Comparison of ENCODE assay signal across 13 cellular contexts in genomic region chr3:30743641-30744317, GRCh38.
"Had no signal": no experiment of that assay in that cellular context is flagged by ENCODE, and none has a peak within 500 bp of the region (broad histone marks: within the 10 kb centered on the region; RNA-seq: fewer than 3 reads in every experiment).

No MANE protein-coding gene starts in this region.

- H3K27ac Mint-ChIP-seq: activated CD4-positive, alpha-beta memory T cell treated with anti-CD3 and anti-CD28 coated beads, Interleukin-2, amount 10 ng/mL, durations not matched to agents 7 days and 5 days; natural killer cell; stimulated activated memory B cell treated with anti-CD40 and anti-IgM and Interleukin-4, amounts not matched to agents 10 μg/mL and 1 μg/mL and 100 μg/mL, for 72 hours; T-helper 17 cell had no signal

- H3K27ac ChIP-seq: heart left ventricle, suprapubic skin, upper lobe of right lung had no signal

- H3K36me3 ChIP-seq: heart left ventricle, suprapubic skin, upper lobe of right lung had no signal

- H3K9me3 ChIP-seq: heart left ventricle, suprapubic skin, upper lobe of right lung had no signal

- H3K4me1 Mint-ChIP-seq: stimulated activated memory B cell treated with anti-CD40 and anti-IgM and Interleukin-4, amounts not matched to agents 10 μg/mL and 1 μg/mL and 100 μg/mL, for 72 hours had no signal

- H3K27me3 Mint-ChIP-seq: stimulated activated memory B cell treated with anti-CD40 and anti-IgM and Interleukin-4, amounts not matched to agents 10 μg/mL and 1 μg/mL and 100 μg/mL, for 72 hours had no signal

- H3K9me3 Mint-ChIP-seq: activated CD4-positive, alpha-beta memory T cell treated with anti-CD3 and anti-CD28 coated beads, Interleukin-2, amount 10 ng/mL, durations not matched to agents 7 days and 5 days; natural killer cell; stimulated activated memory B cell treated with anti-CD40 and anti-IgM and Interleukin-4, amounts not matched to agents 10 μg/mL and 1 μg/mL and 100 μg/mL, for 72 hours had no signal

- H3K36me3 Mint-ChIP-seq: natural killer cell; stimulated activated memory B cell treated with anti-CD40 and anti-IgM and Interleukin-4, amounts not matched to agents 10 μg/mL and 1 μg/mL and 100 μg/mL, for 72 hours had no signal

- H3K4me3 ChIP-seq: heart left ventricle, suprapubic skin, upper lobe of right lung had no signal

- H3K27me3 ChIP-seq: heart left ventricle, suprapubic skin, upper lobe of right lung had no signal

- H3K4me3 Mint-ChIP-seq: activated CD4-positive, alpha-beta memory T cell treated with anti-CD3 and anti-CD28 coated beads, Interleukin-2, amount 10 ng/mL, durations not matched to agents 7 days and 5 days; natural killer cell; stimulated activated memory B cell treated with anti-CD40 and anti-IgM and Interleukin-4, amounts not matched to agents 10 μg/mL and 1 μg/mL and 100 μg/mL, for 72 hours; T-helper 17 cell had no signal

- DNase-seq: activated CD4-positive, alpha-beta memory T cell treated with anti-CD3 and anti-CD28 coated beads, Interleukin-2, amount 10 ng/mL, durations not matched to agents 7 days and 5 days; activated CD4-positive, CD25-positive, alpha-beta regulatory T cell; activated CD8-positive, alpha-beta memory T cell treated with anti-CD3 and anti-CD28 coated beads, Interleukin-2, amount 50 U/mL, for 48 hours; foreskin melanocyte; heart left ventricle; left colon; natural killer cell; right cardiac atrium; small intestine; T-helper 17 cell; upper lobe of right lung had no signal

- ATAC-seq: heart left ventricle; left colon; natural killer cell; stimulated activated memory B cell treated with anti-CD40 and anti-IgM and Interleukin-4, amounts not matched to agents 10 μg/mL and 1 μg/mL and 100 μg/mL, for 72 hours; T-helper 17 cell; upper lobe of right lung had no signal
